Comparison of ENCODE assay signal across 1 cellular context in genomic region chr4:20351360-20352171, GRCh38.
TF ChIP-seq lines count a peak whose summit lies in the region.

No MANE protein-coding gene starts in this region.

TF ChIP-seq in WTC11, 78 proteins besides CTCF, POLR2A, EP300 and RAD21 (continued from another document):
- no peak for TF ChIP-seq ZNF396 (CRISPR knock-in tag; IDR thresholded peaks at IDR 0.05; ENCODE audit: borderline replicate concordance)
- no peak for TF ChIP-seq ZNF281 (CRISPR knock-in tag; IDR thresholded peaks at IDR 0.05)
- TF ChIP-seq ATF2 (CRISPR knock-in tag; IDR thresholded peaks at IDR 0.05; ENCODE audit: borderline replicate concordance, low read depth): no peak
- no peak for TF ChIP-seq ZNF219 (CRISPR knock-in tag; IDR thresholded peaks at IDR 0.05; ENCODE audit: borderline replicate concordance)
- TF ChIP-seq PREB (CRISPR knock-in tag; IDR thresholded peaks at IDR 0.05; ENCODE audit: borderline replicate concordance): no peak
- TF ChIP-seq RORB (CRISPR knock-in tag; IDR thresholded peaks at IDR 0.05): no peak
